In genomic region chr3:61938878-61939549, GRCh38 we compare ENCODE assay signal across 14 cellular contexts.
"Had no signal": no experiment of that assay in that cellular context is flagged by ENCODE, and none has a peak within 500 bp of the region (broad histone marks: within the 10 kb centered on the region; RNA-seq: fewer than 3 reads in every experiment).

No MANE protein-coding gene starts in this region.

- H3K27ac Mint-ChIP-seq: activated B cell treated with CpG ODN at 0.5 μM for 24 hours; activated CD4-positive, alpha-beta T cell treated with anti-CD3 and anti-CD28 coated beads, Interleukin-2, amount 10 ng/mL, durations not matched to agents 7 days and 5 days; activated naive CD4-positive, alpha-beta T cell treated with anti-CD3 and anti-CD28 coated beads, Interleukin-2, amount 10 ng/mL, durations not matched to agents 7 days and 5 days; activated T-helper 17 cell treated with anti-CD3 and anti-CD28 coated beads, Interleukin-2, amount 50 U/mL, for 72 hours; neural progenitor cell had no signal

- H3K36me3 Mint-ChIP-seq: activated naive CD4-positive, alpha-beta T cell treated with anti-CD3 and anti-CD28 coated beads, Interleukin-2, amount 10 ng/mL, durations not matched to agents 7 days and 5 days had no signal

- DNase-seq: activated B cell treated with CpG ODN at 0.5 μM for 24 hours; activated CD4-positive, alpha-beta T cell treated with anti-CD3 and anti-CD28 coated beads, Interleukin-2, amount 10 ng/mL, durations not matched to agents 7 days and 5 days; activated CD8-positive, alpha-beta memory T cell treated with anti-CD3 and anti-CD28 coated beads for 24 hours; activated naive CD4-positive, alpha-beta T cell treated with anti-CD3 and anti-CD28 coated beads, Interleukin-2, amount 10 ng/mL, durations not matched to agents 7 days and 5 days; central memory CD4-positive, alpha-beta T cell; effector CD4-positive, alpha-beta T cell; heart right ventricle; ovary; stimulated activated CD4-positive, alpha-beta T cell treated with anti-CD3 and anti-CD28 coated beads, Interleukin-4, amount 100 ng/mL, for 24 hours; stomach had no signal

- H3K9me3 Mint-ChIP-seq: activated B cell treated with CpG ODN at 0.5 μM for 24 hours; activated CD4-positive, alpha-beta T cell treated with anti-CD3 and anti-CD28 coated beads, Interleukin-2, amount 10 ng/mL, durations not matched to agents 7 days and 5 days; activated naive CD4-positive, alpha-beta T cell treated with anti-CD3 and anti-CD28 coated beads, Interleukin-2, amount 10 ng/mL, durations not matched to agents 7 days and 5 days had no signal

- H3K4me3 ChIP-seq: coronary artery, heart right ventricle, neural progenitor cell, ovary, thoracic aorta had no signal

- ATAC-seq: activated T-helper 17 cell treated with anti-CD3 and anti-CD28 coated beads, Interleukin-2, amount 50 U/mL, for 72 hours had no signal

- H3K27me3 Mint-ChIP-seq: activated B cell treated with CpG ODN at 0.5 μM for 24 hours; activated naive CD4-positive, alpha-beta T cell treated with anti-CD3 and anti-CD28 coated beads, Interleukin-2, amount 10 ng/mL, durations not matched to agents 7 days and 5 days; activated T-helper 17 cell treated with anti-CD3 and anti-CD28 coated beads, Interleukin-2, amount 50 U/mL, for 72 hours had no signal

- H3K4me1 Mint-ChIP-seq: activated B cell treated with CpG ODN at 0.5 μM for 24 hours; activated CD4-positive, alpha-beta T cell treated with anti-CD3 and anti-CD28 coated beads, Interleukin-2, amount 10 ng/mL, durations not matched to agents 7 days and 5 days; activated naive CD4-positive, alpha-beta T cell treated with anti-CD3 and anti-CD28 coated beads, Interleukin-2, amount 10 ng/mL, durations not matched to agents 7 days and 5 days; activated T-helper 17 cell treated with anti-CD3 and anti-CD28 coated beads, Interleukin-2, amount 50 U/mL, for 72 hours had no signal

- H3K4me3 Mint-ChIP-seq: activated B cell treated with CpG ODN at 0.5 μM for 24 hours; activated CD4-positive, alpha-beta T cell treated with anti-CD3 and anti-CD28 coated beads, Interleukin-2, amount 10 ng/mL, durations not matched to agents 7 days and 5 days; activated naive CD4-positive, alpha-beta T cell treated with anti-CD3 and anti-CD28 coated beads, Interleukin-2, amount 10 ng/mL, durations not matched to agents 7 days and 5 days; activated T-helper 17 cell treated with anti-CD3 and anti-CD28 coated beads, Interleukin-2, amount 50 U/mL, for 72 hours; neural progenitor cell had no signal
